Comparison of ENCODE assay signal across 1 cellular context in the genomic region with DNA sequence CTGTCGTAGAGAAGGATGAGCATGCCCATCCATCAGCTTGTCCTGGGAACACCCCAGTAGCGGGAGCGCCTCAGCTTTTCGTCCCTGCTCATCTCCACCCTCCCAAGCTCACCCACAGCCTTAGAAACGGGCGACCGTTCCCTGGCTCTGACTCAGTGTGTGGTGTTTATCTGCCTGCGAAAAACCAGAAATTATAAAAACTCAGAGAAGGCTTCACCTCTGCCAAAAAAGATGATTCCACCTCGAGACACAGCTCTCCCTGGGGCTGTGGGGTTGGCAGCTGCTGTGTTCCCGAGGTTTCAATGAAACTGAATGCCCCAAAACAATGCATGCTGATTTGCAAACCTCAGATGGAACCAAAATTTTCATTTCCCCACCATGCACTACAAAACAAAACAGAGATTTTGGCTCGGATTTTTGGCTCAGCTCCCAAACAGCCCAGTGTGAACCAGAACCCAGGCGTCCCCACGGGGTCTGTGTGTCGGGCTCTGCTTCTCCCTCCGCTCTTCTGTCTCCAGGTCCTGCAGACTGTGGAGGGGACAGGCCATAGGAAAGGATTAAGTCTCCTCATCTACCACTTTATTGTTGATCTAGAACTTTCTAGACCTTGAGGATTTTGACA.
TF ChIP-seq lines count a peak whose summit lies in the region.

No MANE protein-coding gene starts in this region.

TF ChIP-seq in H1, 55 proteins besides CTCF, POLR2A, EP300 and RAD21:
- no peak for TF ChIP-seq SP4 (IDR thresholded peaks at IDR 0.05; ENCODE audit: low read length)
- no peak for TF ChIP-seq KDM4A (IDR thresholded peaks at IDR 0.05; ENCODE audit: low read depth, low read length, severe bottlenecking)
- TF ChIP-seq, protein P1, sequence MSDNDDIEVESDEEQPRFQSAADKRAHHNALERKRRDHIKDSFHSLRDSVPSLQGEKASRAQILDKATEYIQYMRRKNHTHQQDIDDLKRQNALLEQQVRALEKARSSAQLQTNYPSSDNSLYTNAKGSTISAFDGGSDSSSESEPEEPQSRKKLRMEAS (IDR thresholded peaks at IDR 0.05): no peak
- TF ChIP-seq POLR2AphosphoS5 (IDR thresholded peaks at IDR 0.05; ENCODE audit: low read depth, low read length): no peak
- TF ChIP-seq ASH2L (IDR thresholded peaks at IDR 0.05; ENCODE audit: low read length): no peak
- no peak for TF ChIP-seq BACH1 (IDR thresholded peaks at IDR 0.05; ENCODE audit: low read length)
- TF ChIP-seq SUZ12 (IDR thresholded peaks at IDR 0.05; ENCODE audit: low read length): no peak
- no peak for TF ChIP-seq HDAC6 (IDR thresholded peaks at IDR 0.05; ENCODE audit: low read depth, low read length)
- no peak for TF ChIP-seq JUND (IDR thresholded peaks at IDR 0.05; ENCODE audit: low read length)
- no peak for TF ChIP-seq SIRT6 (IDR thresholded peaks at IDR 0.05; ENCODE audit: low read length)
- no peak for TF ChIP-seq SP1 (IDR thresholded peaks at IDR 0.05; ENCODE audit: low read depth, low read length)
- no peak for TF ChIP-seq SP2 (IDR thresholded peaks at IDR 0.05; ENCODE audit: low read length)
- TF ChIP-seq, protein P2, sequence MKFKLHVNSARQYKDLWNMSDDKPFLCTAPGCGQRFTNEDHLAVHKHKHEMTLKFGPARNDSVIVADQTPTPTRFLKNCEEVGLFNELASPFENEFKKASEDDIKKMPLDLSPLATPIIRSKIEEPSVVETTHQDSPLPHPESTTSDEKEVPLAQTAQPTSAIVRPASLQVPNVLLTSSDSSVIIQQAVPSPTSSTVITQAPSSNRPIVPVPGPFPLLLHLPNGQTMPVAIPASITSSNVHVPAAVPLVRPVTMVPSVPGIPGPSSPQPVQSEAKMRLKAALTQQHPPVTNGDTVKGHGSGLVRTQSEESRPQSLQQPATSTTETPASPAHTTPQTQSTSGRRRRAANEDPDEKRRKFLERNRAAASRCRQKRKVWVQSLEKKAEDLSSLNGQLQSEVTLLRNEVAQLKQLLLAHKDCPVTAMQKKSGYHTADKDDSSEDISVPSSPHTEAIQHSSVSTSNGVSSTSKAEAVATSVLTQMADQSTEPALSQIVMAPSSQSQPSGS (IDR thresholded peaks at IDR 0.05; ENCODE audit: low read length): no peak
- TF ChIP-seq RFX5 (IDR thresholded peaks at IDR 0.05; ENCODE audit: borderline replicate concordance, low read depth, low read length): no peak
- TF ChIP-seq CBX5 (IDR thresholded peaks at IDR 0.05; ENCODE audit: low read depth, low read length): no peak
- no peak for TF ChIP-seq CREB1 (IDR thresholded peaks at IDR 0.05)
- no peak for TF ChIP-seq RXRA (IDR thresholded peaks at IDR 0.05; ENCODE audit: insufficient read depth, low read depth, low read length)
